ENCODE assay signal across 8 cellular contexts in genomic region chr7:55255501-55256445, GRCh38.
DNase-seq lines count a peak whose midpoint lies in the region; ATAC-seq and TF ChIP-seq lines count a peak whose summit lies in the region.

No MANE protein-coding gene starts in this region.

- H3K4me1 Mint-ChIP-seq in activated CD4-positive, alpha-beta T cell treated with anti-CD3 and anti-CD28 coated beads for 36 hours = peaks cover 6% of the 10 kb centered on the region

- ATAC-seq in GM18505 (IDR thresholded peaks at IDR 0.05; ENCODE audit: unreplicated experiment) (peak; percentile 89), HG02981 (IDR thresholded peaks at IDR 0.05; ENCODE audit: unreplicated experiment) (peak; percentile 82), left lung (peak; percentile 96)
- ATAC-seq in activated CD4-positive, alpha-beta T cell treated with anti-CD3 and anti-CD28 coated beads for 36 hours = peak; percentile 94

- H3K9me3 ChIP-seq in colonic mucosa (no peaks in the 10 kb centered on the region), left lung (no peaks in the 10 kb centered on the region)

- H3K4me3 ChIP-seq in colonic mucosa (peak overlapping the region; percentile 61), left lung (peak overlapping the region; percentile 48 to 52)

- H3K27me3 ChIP-seq in colonic mucosa = peaks cover 4% of the 10 kb centered on the region
- H3K27me3 ChIP-seq in left lung = peaks cover 0 to 53% of the 10 kb centered on the region in 2 donors

- no peaks in the 10 kb centered on the region for H3K9me3 Mint-ChIP-seq in activated CD4-positive, alpha-beta T cell treated with anti-CD3 and anti-CD28 coated beads for 36 hours (ENCODE audit: low read depth)

- peaks cover 50% of the 10 kb centered on the region for H3K27me3 Mint-ChIP-seq in activated CD4-positive, alpha-beta T cell treated with anti-CD3 and anti-CD28 coated beads for 36 hours

- H3K36me3 ChIP-seq in colonic mucosa (no peaks in the 10 kb centered on the region), left lung (no peaks in the 10 kb centered on the region)

- H3K9ac ChIP-seq in colonic mucosa (ENCODE audit: low read depth in 2 of 2, low read length in 2 of 2) = peak overlapping the region; percentile 40 to 47

- POLR2A ChIA-PET in activated CD4-positive, alpha-beta T cell treated with anti-CD3 and anti-CD28 coated beads for 36 hours (lab: Charles Lee) = interaction anchor here (0.6 kb wide), 1 partner anchor 14 kb away, joined by 4 read pairs; no protein-coding TSS in a partner anchor

- H3K27ac ChIP-seq in colonic mucosa (no peak overlapping the region), left lung (no peak overlapping the region)

- H3K36me3 Mint-ChIP-seq in activated CD4-positive, alpha-beta T cell treated with anti-CD3 and anti-CD28 coated beads for 36 hours (ENCODE audit: low read depth) = no peaks in the 10 kb centered on the region

- TF ChIP-seq CTCF in colonic mucosa (IDR thresholded peaks at IDR 0.05) (peak; percentile 82), left lung (IDR thresholded peaks at IDR 0.05) (peak; percentile 78 to 83)

- H3K27ac Mint-ChIP-seq in activated CD4-positive, alpha-beta T cell treated with anti-CD3 and anti-CD28 coated beads for 36 hours = peak overlapping the region; percentile 49

- intact Hi-C loops in activated CD4-positive, alpha-beta T cell treated with anti-CD3 and anti-CD28 coated beads for 36 hours (cut with DNase I, micrococcal nuclease) = loop anchor here (1.0 to 10.0 kb wide), 8 partner anchors 71 to 496 kb away; partner anchors contain the start of genes LANCL2 (in 1 of the 2) and SEC61G (in 1 of the 2)
- intact Hi-C loops in colonic mucosa (cut with DNase I) (loop anchor here (2.0 to 10.0 kb wide), 3 partner anchors 231 to 481 kb away; no protein-coding TSS in a partner anchor), left lung (cut with DNase I) (loop anchor here in 1 of 2 donors (5.0 kb wide), 2 partner anchors 463 to 483 kb away; no protein-coding TSS in a partner anchor)

- TF ChIP-seq POLR2A in GM18505 (IDR thresholded peaks at IDR 0.05; ENCODE audit: borderline replicate concordance, extremely low read depth, insufficient read depth, insufficient read length) = no peak

- CTCF ChIA-PET in activated CD4-positive, alpha-beta T cell treated with anti-CD3 and anti-CD28 coated beads for 36 hours (lab: Charles Lee) = interaction anchor here (0.6 to 4.8 kb wide), 62 partner anchors 9 to 1084 kb away, joined by 3 to 68 read pairs (median 4); partner anchors contain the start of gene SEC61G

- DNase-seq in A172 (ENCODE audit: low spot score) (peak; percentile 73), NCI-H2171 treated with DMSO at 0.1 percent for 48 hours (lab: John Stamatoyannopoulos, UW) (peak; percentile 65), colonic mucosa (peak; percentile 88), left lung (peak; percentile 69 to 91)
- DNase-seq in activated CD4-positive, alpha-beta T cell treated with anti-CD3 and anti-CD28 coated beads for 36 hours = peak; percentile 87
- peak; percentile 56 for DNase-seq in stimulated activated CD4-positive, alpha-beta T cell treated with anti-CD3 and anti-CD28 coated beads, Interleukin-2, amount 100 ng/mL, for 4 hours (ENCODE audit: low read depth)

- peak overlapping the region; percentile 75 for H3K4me3 Mint-ChIP-seq in activated CD4-positive, alpha-beta T cell treated with anti-CD3 and anti-CD28 coated beads for 36 hours

- H3K4me1 ChIP-seq in colonic mucosa (peaks cover 6% of the 10 kb centered on the region), left lung (peaks cover 4 to 19% of the 10 kb centered on the region in 2 donors)
